ENCODE assay signal across 9 cellular contexts in genomic region chr10:4119107-4119506, GRCh38.
"Had no signal": no experiment of that assay in that cellular context is flagged by ENCODE, and none has a peak within 500 bp of the region (broad histone marks: within the 10 kb centered on the region; RNA-seq: fewer than 3 reads in every experiment).

No MANE protein-coding gene starts in this region.

- H3K4me3 Mint-ChIP-seq: GM23338, H9, HFFc6 had no signal

- H3K4me3 ChIP-seq: GM23248, GM23338, HAP-1 had no signal

- H3K4me1 ChIP-seq: HAP-1 had no signal

- ATAC-seq: GM23338, HCT116 had no signal

- DNase-seq: GM23248, GOT3, H7, H9, HCEC 1CT, HFFc6 had no signal

- H3K9me3 Mint-ChIP-seq: GM23338, H9 had no signal

- H3K9me3 ChIP-seq: HAP-1 had no signal

- H3K9ac ChIP-seq: GM23248 had no signal

- H3K36me3 ChIP-seq: HAP-1 had no signal

- H3K27ac ChIP-seq: GM23248 had no signal

- H2AFZ ChIP-seq: GM23248, GM23338 had no signal

- H3K27ac Mint-ChIP-seq: GM23338, H9, HFFc6 had no signal

- H3K4me2 ChIP-seq: GM23338 had no signal
